Comparison of ENCODE assay signal across 22 cellular contexts in genomic region chr1:113899101-113899500, GRCh38. TPM values are rescaled to one million over a fixed set of nuclear protein-coding genes. Genes with fewer than 3 reads are reported as not detected.
A peak's percentile ranks its signal among the peaks of the same experiment; 100 is the strongest.
DNase-seq lines count a peak whose midpoint lies in the region; ATAC-seq and TF ChIP-seq lines count a peak whose summit lies in the region.
"Had no signal": no experiment of that assay in that cellular context is flagged by ENCODE, and none has a peak within 500 bp of the region (broad histone marks: within the 10 kb centered on the region; RNA-seq: fewer than 3 reads in every experiment).

No MANE protein-coding gene starts in this region.

- no peaks in the 10 kb centered on the region for H3K9me3 ChIP-seq in CD8-positive, alpha-beta T cell (ENCODE audit: low read length)
- H3K9me3 ChIP-seq in Loucy (ENCODE audit: insufficient read depth, low read depth, low read length): no peaks in the 10 kb centered on the region
- H3K9me3 ChIP-seq: gastrocnemius medialis, left ventricle myocardium inferior had no signal

- H3K9ac ChIP-seq in Loucy (ENCODE audit: low read depth, low read length, poor library complexity, severe bottlenecking): no peak overlapping the region
- H3K9ac ChIP-seq: KMS-11 had no signal

- no peaks in the 10 kb centered on the region for H4K20me1 ChIP-seq in Loucy (ENCODE audit: insufficient read depth, low read length, poor library complexity, severe bottlenecking)

- ATAC-seq in CD8-positive, alpha-beta T cell: no peak
- no peak for ATAC-seq in stimulated activated effector memory CD8-positive, alpha-beta T cell treated with anti-CD3 and anti-CD28 coated beads, Interleukin-12 subunit alpha, Interleukin-12 subunit beta, amount 100 ng/mL, for 72 hours
- ATAC-seq: gastrocnemius medialis; sciatic nerve; SK-N-SH treated with all-trans-retinoic acid at 6 μM for 48 hours; stimulated activated naive CD8-positive, alpha-beta T cell treated with anti-CD3 and anti-CD28 coated beads, Interleukin-15, Interleukin-2, amounts not matched to agents 100 U/mL and 50 U/mL, for 24 hours had no signal

- H3K9me3 Mint-ChIP-seq in CD8-positive, alpha-beta T cell: no peaks in the 10 kb centered on the region
- H3K9me3 Mint-ChIP-seq in stimulated activated effector memory CD8-positive, alpha-beta T cell treated with anti-CD3 and anti-CD28 coated beads, Interleukin-12 subunit alpha, Interleukin-12 subunit beta, amount 100 ng/mL, for 72 hours: no peaks in the 10 kb centered on the region
- H3K9me3 Mint-ChIP-seq: neural crest cell had no signal

- H3K27ac Mint-ChIP-seq in CD8-positive, alpha-beta T cell: peak overlapping the region; percentile 32
- peak overlapping the region; percentile 77 for H3K27ac Mint-ChIP-seq in stimulated activated effector memory CD8-positive, alpha-beta T cell treated with anti-CD3 and anti-CD28 coated beads, Interleukin-12 subunit alpha, Interleukin-12 subunit beta, amount 100 ng/mL, for 72 hours

- H3K4me1 Mint-ChIP-seq in CD8-positive, alpha-beta T cell (ENCODE audit: low read depth): peaks cover 66% of the 10 kb centered on the region
- peaks cover 61% of the 10 kb centered on the region for H3K4me1 Mint-ChIP-seq in stimulated activated effector memory CD8-positive, alpha-beta T cell treated with anti-CD3 and anti-CD28 coated beads, Interleukin-12 subunit alpha, Interleukin-12 subunit beta, amount 100 ng/mL, for 72 hours

- H3F3A ChIP-seq in Loucy (ENCODE audit: low read depth): no peaks in the 10 kb centered on the region

- H3K27me3 ChIP-seq in CD8-positive, alpha-beta T cell (ENCODE audit: insufficient read depth, low read length): no peaks in the 10 kb centered on the region
- H3K27me3 ChIP-seq in Loucy (ENCODE audit: insufficient read depth, low read length, poor library complexity, severe bottlenecking): no peaks in the 10 kb centered on the region
- H3K27me3 ChIP-seq: brain microvascular endothelial cell, gastrocnemius medialis had no signal

- no peak overlapping the region for H3K4me3 Mint-ChIP-seq in CD8-positive, alpha-beta T cell
- H3K4me3 Mint-ChIP-seq in stimulated activated effector memory CD8-positive, alpha-beta T cell treated with anti-CD3 and anti-CD28 coated beads, Interleukin-12 subunit alpha, Interleukin-12 subunit beta, amount 100 ng/mL, for 72 hours: no peak overlapping the region
- H3K4me3 Mint-ChIP-seq: neural crest cell had no signal

- no peaks in the 10 kb centered on the region for H3K9me2 ChIP-seq in Loucy (replicated peaks; ENCODE audit: low read depth, low read length)

- H3K4me3 ChIP-seq in CD8-positive, alpha-beta T cell (ENCODE audit: low read depth, low read length): no peak overlapping the region
- no peak overlapping the region for H3K4me3 ChIP-seq in Loucy (ENCODE audit: low read length, poor library complexity, severe bottlenecking)
- H3K4me3 ChIP-seq: gastrocnemius medialis, left ventricle myocardium inferior had no signal

- H3K27me3 Mint-ChIP-seq in CD8-positive, alpha-beta T cell (ENCODE audit: low read depth): no peaks in the 10 kb centered on the region

- H3K27ac ChIP-seq in CD8-positive, alpha-beta T cell (ENCODE audit: low read depth, low read length): no peak overlapping the region
- H3K27ac ChIP-seq: brain microvascular endothelial cell, gastrocnemius medialis, KMS-11, left ventricle myocardium inferior had no signal

- H3K79me2 ChIP-seq in Loucy (ENCODE audit: insufficient read depth, low read length): peaks cover 31% of the 10 kb centered on the region

- H3K36me3 Mint-ChIP-seq in CD8-positive, alpha-beta T cell: peaks cover 89% of the 10 kb centered on the region
- H3K36me3 Mint-ChIP-seq in stimulated activated effector memory CD8-positive, alpha-beta T cell treated with anti-CD3 and anti-CD28 coated beads, Interleukin-12 subunit alpha, Interleukin-12 subunit beta, amount 100 ng/mL, for 72 hours: peaks cover 93% of the 10 kb centered on the region

- H2AFZ ChIP-seq in Loucy (ENCODE audit: low read length): no peak overlapping the region

- H3K36me3 ChIP-seq in CD8-positive, alpha-beta T cell (ENCODE audit: insufficient read depth, low read length): peaks cover 40% of the 10 kb centered on the region
- H3K36me3 ChIP-seq in Loucy (ENCODE audit: insufficient read depth, low read length): peaks cover 16% of the 10 kb centered on the region; the same call in 1 of the 2 replicates

- CTCF ChIA-PET in CD8-positive, alpha-beta T cell (lab: Charles Lee): interaction anchor here (0.8 to 1.8 kb wide), 2 partner anchors 30 to 63 kb away, joined by 3 to 5 read pairs; partner anchors contain the start of gene HIPK1

- H3K4me2 ChIP-seq in Loucy (ENCODE audit: low read depth, low read length, poor library complexity, severe bottlenecking): peak overlapping the region; percentile 17
- H3K4me2 ChIP-seq: KMS-11 had no signal

- intact Hi-C loops in CD8-positive, alpha-beta T cell (cut with DNase I, micrococcal nuclease): no loop called here

- peaks cover 25% of the 10 kb centered on the region for H3K4me1 ChIP-seq in CD8-positive, alpha-beta T cell (ENCODE audit: insufficient read depth, low read length)
- H3K4me1 ChIP-seq in Loucy (ENCODE audit: insufficient read depth, low read length, poor library complexity, severe bottlenecking): peaks cover 28% of the 10 kb centered on the region

- POLR2A ChIA-PET in CD8-positive, alpha-beta T cell (lab: Charles Lee): interaction anchor here (0.7 kb wide), 2 partner anchors 30 to 33 kb away, joined by 3 to 4 read pairs; no protein-coding TSS in a partner anchor

- no peak for DNase-seq in CD8-positive, alpha-beta T cell
- DNase-seq in fibroblast of gingiva (ENCODE audit: low read depth): peak; percentile 36
- no peak for DNase-seq in stimulated activated effector memory CD8-positive, alpha-beta T cell treated with anti-CD3 and anti-CD28 coated beads, Interleukin-12 subunit alpha, Interleukin-12 subunit beta, amount 100 ng/mL, for 72 hours (ENCODE audit: low spot score in 2 of 2)
- DNase-seq in T1000 (lab: John Stamatoyannopoulos, UW): no peak
- no peak for DNase-seq in RPMI8226
- DNase-seq in islet precursor cell: no peak
- DNase-seq: activated CD4-positive, alpha-beta T cell treated with anti-CD3 and anti-CD28 coated beads, Interleukin-2, amount 50 U/mL, for 1 hour; brain microvascular endothelial cell; DMS79 treated with DMSO at 0.1 percent for 48 hours; effector CD8-positive, alpha-beta T cell; gastrocnemius medialis; hippocampal formation; left ventricle myocardium inferior; NCI-H1694 treated with DMSO at 0.1 percent for 48 hours; NCI-H526; stimulated activated naive CD8-positive, alpha-beta T cell treated with anti-CD3 and anti-CD28 coated beads, Interleukin-15, Interleukin-2, amounts not matched to agents 100 U/mL and 50 U/mL, for 24 hours had no signal

- TF ChIP-seq CTCF in CD8-positive, alpha-beta T cell (IDR thresholded peaks at IDR 0.05): no peak
- TF ChIP-seq CTCF in Loucy (conservative IDR thresholded peaks at IDR 0.05; ENCODE audit: low read length): no peak

RNA-seq across cellular contexts. Expression of gene AP4B1, which starts 5.5 kb away (rescaled TPM):
- total RNA-seq in CD8-positive, alpha-beta T cell: 10 to 100 TPM; 63.7 to 67.3 TPM

RNA-seq across cellular contexts. Expression of gene DCLRE1B, which starts 6.0 kb away (rescaled TPM):
- total RNA-seq in CD8-positive, alpha-beta T cell: 1 to 10 TPM; 8.1 to 9.1 TPM

RNA-seq across cellular contexts. Expression of gene BCL2L15, which starts 11.7 kb away (rescaled TPM):
- total RNA-seq in CD8-positive, alpha-beta T cell: 1 to 10 TPM in 1 of 2 experiments, under 1 TPM in 1; 0.89 to 2.0 TPM
- total RNA-seq: left ventricle myocardium inferior had no signal

RNA-seq across cellular contexts. Expression of gene PTPN22, which starts 27.6 kb away (rescaled TPM):
- 10 to 100 TPM; 48.6 to 52.4 TPM for total RNA-seq in CD8-positive, alpha-beta T cell
- total RNA-seq: epithelial cell of proximal tubule, neural crest cell had no signal

RNA-seq across cellular contexts. Expression of gene HIPK1, which starts 30.0 kb away (rescaled TPM):
- total RNA-seq in CD8-positive, alpha-beta T cell: 100 to 1,000 TPM; 301 to 312 TPM
